In genomic region chr12:50283230-50283923, GRCh38 we compare ENCODE assay signal across 8 cellular contexts. TPM values are rescaled to one million over a fixed set of nuclear protein-coding genes. Genes with fewer than 3 reads are reported as not detected.
A peak's percentile ranks its signal among the peaks of the same experiment; 100 is the strongest.
DNase-seq lines count a peak whose midpoint lies in the region; TF ChIP-seq lines count a peak whose summit lies in the region.

Gene LIMA1, minus strand, starts transcription at chr12:50283520. Its CDS starts 34,769 bp downstream, at chr12:50248751.

- no peak for TF ChIP-seq RAD21 in SK-N-SH (IDR thresholded peaks at IDR 0.05; ENCODE audit: low read length)

- TF ChIP-seq POLR2A in NB4 (IDR thresholded peaks at IDR 0.05; ENCODE audit: extremely low read depth, insufficient read length) (peak; percentile 92), suprapubic skin (IDR thresholded peaks at IDR 0.05) (peak in 1 of 2 donors; percentile 17)

- TF ChIP-seq CTCF in HFF-Myc (IDR thresholded peaks at IDR 0.05; ENCODE audit: low read depth, low read length, missing control alignments), result peak; percentile 31
- no peak for TF ChIP-seq CTCF in NB4 (IDR thresholded peaks at IDR 0.05; ENCODE audit: low read depth, low read length)
- TF ChIP-seq CTCF in SK-N-SH (IDR thresholded peaks at IDR 0.05), result no peak
- peak; percentile 48 to 52 for TF ChIP-seq CTCF in suprapubic skin (IDR thresholded peaks at IDR 0.05)

- H3K36me3 ChIP-seq in SK-N-SH (replicated peaks in 1 of 2; ENCODE audit: control insufficient read depth in 1 of 2, insufficient read depth in 2 of 2, low read length in 1 of 2) (no peaks in the 10 kb centered on the region), suprapubic skin (no peaks in the 10 kb centered on the region)

- peak; percentile 51 for DNase-seq in GF-D8 (lab: John Stamatoyannopoulos, UW)
- DNase-seq in HFF-Myc (ENCODE audit: extremely low read depth, low read depth), result peak; percentile 33
- DNase-seq in NB4 (ENCODE audit: low read depth), result peak; percentile 91
- DNase-seq in SK-N-SH, result peak; percentile 97
- peak; percentile 96 for DNase-seq in activated naive CD4-positive, alpha-beta T cell treated with anti-CD3 and anti-CD28 coated beads, Interleukin-2, amount 50 U/mL, for 16 hours
- DNase-seq in globus pallidus (ENCODE audit: low spot score), result peak; percentile 84
- peak; percentile 78 for DNase-seq in occipital lobe (lab: John Stamatoyannopoulos, UW)
- DNase-seq in suprapubic skin (ENCODE audit: low spot score in 2 of 2), result peak; percentile 93 to 94

- H3K27ac ChIP-seq in SK-N-SH (ENCODE audit: low read depth in 2 of 2, low read length in 1 of 2), result peak within 1 kb of the TSS; percentile 61 to 86; a peak in 3 of 4 replicates
- peak within 1 kb of the TSS; percentile 86 for H3K27ac ChIP-seq in suprapubic skin

- peak within 1 kb of the TSS; percentile 99 for H2AFZ ChIP-seq in SK-N-SH (ENCODE audit: low read depth)

- under 1% methylated on average over 20 of the region's 52 CpGs for WGBS in SK-N-SH (ENCODE audit: low lambda C conversion rate)
- WGBS in suprapubic skin, result 0% methylated on average over 30 of the region's 52 CpGs

- peaks cover 0 to 12% of the 10 kb centered on the region in 2 experiments; a peak in 2 of 4 replicates for H3K4me1 ChIP-seq in SK-N-SH (ENCODE audit: control insufficient read depth in 1 of 2, insufficient read depth in 2 of 2, low read depth in 1 of 2, low read length in 1 of 2)
- H3K4me1 ChIP-seq in suprapubic skin, result peaks cover 34% of the 10 kb centered on the region

- no peaks in the 10 kb centered on the region for H3K9me2 ChIP-seq in SK-N-SH

- peak within 1 kb of the TSS; percentile 77 for H3K9ac ChIP-seq in SK-N-SH

- H3K4me3 ChIP-seq in HFF-Myc (replicated peaks; ENCODE audit: low read depth, low read length) (peak within 1 kb of the TSS; percentile 78), NB4 (ENCODE audit: low read depth, low read length) (peak within 1 kb of the TSS; percentile 80), SK-N-SH (ENCODE audit: low read depth in 2 of 2, low read length in 1 of 2) (peak within 1 kb of the TSS; percentile 79 to 93), suprapubic skin (peak within 1 kb of the TSS; percentile 67)

- H3F3A ChIP-seq in SK-N-SH (replicated peaks; ENCODE audit: insufficient read depth), result no peaks in the 10 kb centered on the region

- H3K9me3 ChIP-seq in SK-N-SH (no peaks in the 10 kb centered on the region), suprapubic skin (no peaks in the 10 kb centered on the region)

- H3K27me3 ChIP-seq in SK-N-SH (ENCODE audit: insufficient read depth) (no peaks in the 10 kb centered on the region), suprapubic skin (no peaks in the 10 kb centered on the region)

- CTCF ChIA-PET in SK-N-SH (lab: Yijun Ruan, JAX), result interaction anchor here (0.7 to 1.4 kb wide), 6 partner anchors 22 to 151 kb away, joined by 3 to 6 read pairs (median 4); no protein-coding TSS in a partner anchor

- peak within 1 kb of the TSS; percentile 85 for H3K4me2 ChIP-seq in SK-N-SH

- TF ChIP-seq EP300 in SK-N-SH (IDR thresholded peaks at IDR 0.05; ENCODE audit: borderline replicate concordance in 1 of 2, low read depth in 1 of 2, low read length in 1 of 2) (no peak), suprapubic skin (IDR thresholded peaks at IDR 0.05) (no peak)

- no peaks in the 10 kb centered on the region for H4K20me1 ChIP-seq in SK-N-SH (ENCODE audit: insufficient read depth)

- POLR2A ChIA-PET in SK-N-SH (lab: Yijun Ruan, JAX), result interaction anchor here (0.6 to 0.9 kb wide), 4 partner anchors 18 to 199 kb away, joined by 3 to 4 read pairs (median 3); partner anchors contain the start of gene LARP4

- H3K79me2 ChIP-seq in SK-N-SH (ENCODE audit: insufficient read depth), result peaks cover 13% of the 10 kb centered on the region; the same call in 1 of the 2 replicates

TF ChIP-seq in SK-N-SH, 30 proteins besides CTCF, POLR2A, EP300 and RAD21:
- TF ChIP-seq TAF1 (IDR thresholded peaks at IDR 0.05; ENCODE audit: borderline replicate concordance, low read depth, low read length) (peak; percentile 46; the same call in 1 of the 2 replicates), SIN3A (IDR thresholded peaks at IDR 0.05; ENCODE audit: borderline replicate concordance, low read depth, low read length) (peak; percentile 74; the same call in 1 of the 2 replicates), MAX (IDR thresholded peaks at IDR 0.05; ENCODE audit: low read depth) (peak; percentile 80), POLR2AphosphoS5 (IDR thresholded peaks at IDR 0.05; ENCODE audit: low read depth, low read length) (peak; percentile 90), RFX5 (IDR thresholded peaks at IDR 0.05; ENCODE audit: low read length) (no peak), MXI1 (IDR thresholded peaks at IDR 0.05; ENCODE audit: low read depth, low read length) (peak; percentile 64; the same call in 1 of the 2 replicates), TEAD4 (IDR thresholded peaks at IDR 0.05; ENCODE audit: borderline replicate concordance, insufficient read depth) (no peak), NRF1 (IDR thresholded peaks at IDR 0.05; ENCODE audit: low read depth, low read length) (peak; percentile 63), SMC3 (IDR thresholded peaks at IDR 0.05; ENCODE audit: low read depth, low read length) (0 out of 2 replicates have a peak, but pooled peaks have one; percentile 9), RCOR1 (IDR thresholded peaks at IDR 0.05; ENCODE audit: low read length) (0 out of 2 replicates have a peak, but pooled peaks have one; percentile 34)

RNA-seq across cellular contexts. Expression of gene LIMA1, which starts in this region (rescaled TPM):
- polyA plus RNA-seq in SK-N-SH (2012; rRNA removed), result 96.6 and 148 TPM in 2 replicates
- 115 and 130 TPM in 2 replicates for polyA plus RNA-seq in SK-N-SH (2012; cell fraction: cytosol; rRNA removed)
- polyA plus RNA-seq in SK-N-SH (2012; cell fraction: nucleus; rRNA removed), result 210 and 318 TPM in 2 replicates
- total RNA-seq in occipital lobe, result 19.7 TPM
- total RNA-seq in suprapubic skin, result 100 to 1,000 TPM in 1 of 4 donors, 10 to 100 TPM in 3; 66.6 to 105 (median 89.6) TPM

Comparison
In these comparisons a context has a peak if more than half of its experiments do, and no peak if none do; other contexts are left out.
1. Peak in every context shown above with its lines: DNase-seq, H3K4me3 ChIP-seq and H3K27ac ChIP-seq.
2. DNase-seq: peak in every context shown above with its lines; median percentile 97 in SK-N-SH; 96 in activated naive CD4-positive, alpha-beta T cell treated with anti-CD3 and anti-CD28 coated beads, Interleukin-2, amount 50 U/mL, for 16 hours; 94 in suprapubic skin; 91 in NB4; 84 in globus pallidus; 78 in occipital lobe; 51 in GF-D8; 33 in HFF-Myc.
3. CTCF ChIP-seq: peak in HFF-Myc (single experiment) and suprapubic skin (2 of 2); none in NB4 (single experiment) and SK-N-SH (single experiment).